13 cellular contexts compared by ENCODE assay signal in the genomic region with DNA sequence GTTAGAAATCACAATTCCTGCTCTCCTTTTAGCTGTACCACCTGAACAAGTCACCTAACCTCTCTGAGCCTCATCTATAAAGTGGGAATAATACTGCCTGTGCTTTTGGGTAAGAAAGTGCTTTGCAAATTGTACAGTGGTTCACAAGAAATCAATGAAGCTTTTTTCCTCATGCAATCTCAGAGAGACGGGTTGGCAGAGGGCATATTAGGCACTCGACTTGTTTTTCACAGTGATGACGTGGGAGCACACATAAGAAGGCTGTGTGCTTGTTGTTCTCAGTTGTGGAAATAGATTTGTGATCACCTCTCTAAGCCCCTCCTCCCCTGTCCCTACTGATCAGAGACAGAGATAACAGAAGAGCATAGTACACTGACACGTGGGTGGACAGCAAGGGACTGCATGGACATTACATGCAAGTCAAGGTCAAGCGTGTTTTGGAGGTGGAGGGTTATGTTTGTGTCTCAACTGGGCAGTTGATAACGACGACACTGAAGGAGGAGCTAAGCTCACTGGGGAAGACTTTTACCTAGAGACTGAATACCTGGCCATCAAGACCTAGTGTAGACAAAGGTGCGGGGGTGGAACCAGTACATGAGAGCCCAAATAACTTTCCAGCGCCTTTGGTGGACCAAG. TPM values are rescaled to one million over a fixed set of nuclear protein-coding genes. Genes with fewer than 3 reads are reported as not detected.
A peak's percentile ranks its signal among the peaks of the same experiment; 100 is the strongest.
DNase-seq lines count a peak whose midpoint lies in the region; FAIRE-seq and TF ChIP-seq lines count a peak whose summit lies in the region.
"Had no signal": no experiment of that assay in that cellular context is flagged by ENCODE, and none has a peak within 500 bp of the region (broad histone marks: within the 10 kb centered on the region; RNA-seq: fewer than 3 reads in every experiment).

No MANE protein-coding gene starts in this region.

- TF ChIP-seq EP300 in H1 (IDR thresholded peaks at IDR 0.05; ENCODE audit: borderline replicate concordance in 1 of 2, low read depth in 2 of 2, low read length in 2 of 2), result no peak

- H3K79me1 ChIP-seq in H1 (ENCODE audit: low read depth, low read length), result peaks cover 5% of the 10 kb centered on the region; the same call in 1 of the 2 replicates

- no peak overlapping the region for H3K9ac ChIP-seq in H1 (replicated peaks in 1 of 4; ENCODE audit: extremely low read depth in 1 of 4, low read depth in 3 of 4, low read length in 3 of 4)

- H2BK20ac ChIP-seq in H1 (ENCODE audit: low read length), result peak overlapping the region; percentile 16

- CTCF ChIA-PET in H1 (lab: Charles Lee; ENCODE audit: partially characterized antibody), result interaction anchor here (1.0 to 5.7 kb wide), 5 partner anchors 18 to 28 kb away, joined by 3 to 25 read pairs (median 6); no protein-coding TSS in a partner anchor

- peak overlapping the region; percentile 76 for H3K18ac ChIP-seq in H1 (ENCODE audit: extremely low read depth, low read length)

- peak overlapping the region; percentile 81 to 84; a peak in 2 of 4 replicates for H3K4me2 ChIP-seq in H1 (ENCODE audit: insufficient read depth in 1 of 2, low read depth in 2 of 2, low read length in 2 of 2)

- H3K36me3 ChIP-seq in H1 (ENCODE audit: control insufficient read depth in 2 of 4, insufficient read depth in 4 of 4, low read length in 3 of 4) (peaks cover 0 to 19% (median 2%) of the 10 kb centered on the region in 4 experiments; a peak in 2 of 8 replicates), H7 (replicated peaks; ENCODE audit: control insufficient read depth, insufficient read depth, low read length) (peaks cover 10% of the 10 kb centered on the region)
- H3K36me3 ChIP-seq: heart right ventricle, left lung, upper lobe of left lung had no signal

- no peak overlapping the region for H4K8ac ChIP-seq in H1 (ENCODE audit: extremely low read depth, insufficient read depth, low read length)

- no peaks in the 10 kb centered on the region for H3K9me3 ChIP-seq in H1 (ENCODE audit: insufficient read depth in 2 of 2, low read depth in 1 of 2, low read length in 1 of 2)
- H3K9me3 ChIP-seq: heart right ventricle, left lung, upper lobe of left lung had no signal

- H3K27ac ChIP-seq in H1 (ENCODE audit: low read depth, low read length), result no peak overlapping the region
- H3K27ac ChIP-seq: heart right ventricle, left lung, upper lobe of left lung had no signal

- H3K23ac ChIP-seq in H1 (ENCODE audit: insufficient read length), result no peak overlapping the region

- 0 out of 2 replicates have a peak overlapping the region, but pooled peaks have one; percentile 97 for H2BK15ac ChIP-seq in H1 (ENCODE audit: low read length)

- TF ChIP-seq CTCF in NB4 (IDR thresholded peaks at IDR 0.05; ENCODE audit: low read depth, low read length), result no peak
- TF ChIP-seq CTCF in H1 (IDR thresholded peaks at IDR 0.05; ENCODE audit: control extremely low read depth in 1 of 3, insufficient read depth in 1 of 3, low read depth in 1 of 3, low read length in 3 of 3), result no peak
- TF ChIP-seq CTCF in progenitor cell of endocrine pancreas (IDR thresholded peaks at IDR 0.05; ENCODE audit: unreplicated experiment), result no peak

- no peak overlapping the region for H3K4ac ChIP-seq in H1 (replicated peaks; ENCODE audit: insufficient read length, low read depth, low read length)

- no peaks in the 10 kb centered on the region for H3K9me3 Mint-ChIP-seq in T-helper 1 cell treated with Interleukin-12 subunit alpha and Interleukin-12 subunit beta and Interleukin-4 antibody, amounts not matched to agents 30 μg/mL and 1 μg/mL, for 36 hours
- no peaks in the 10 kb centered on the region for H3K9me3 Mint-ChIP-seq in progenitor cell of endocrine pancreas (ENCODE audit: low read depth)

- H3K27me3 Mint-ChIP-seq in T-helper 1 cell treated with Interleukin-12 subunit alpha and Interleukin-12 subunit beta and Interleukin-4 antibody, amounts not matched to agents 30 μg/mL and 1 μg/mL, for 36 hours (ENCODE audit: low read depth), result peaks cover 27% of the 10 kb centered on the region
- peaks cover 3% of the 10 kb centered on the region for H3K27me3 Mint-ChIP-seq in progenitor cell of endocrine pancreas

- H2AK5ac ChIP-seq in H1 (ENCODE audit: low read depth, low read length), result peak overlapping the region; percentile 98; the same call in 1 of the 2 replicates

- no peak overlapping the region for H2BK120ac ChIP-seq in H1 (replicated peaks; ENCODE audit: low read depth, low read length)

- H3K23me2 ChIP-seq in H1 (ENCODE audit: low read depth, low read length), result peaks cover 13% of the 10 kb centered on the region; the same call in 1 of the 2 replicates

- H3K4me3 Mint-ChIP-seq in T-helper 1 cell treated with Interleukin-12 subunit alpha and Interleukin-12 subunit beta and Interleukin-4 antibody, amounts not matched to agents 30 μg/mL and 1 μg/mL, for 36 hours, result peak overlapping the region; percentile 43
- H3K4me3 Mint-ChIP-seq in progenitor cell of endocrine pancreas (ENCODE audit: low read depth), result peak overlapping the region; percentile 97

- no peak for TF ChIP-seq POLR2A in NB4 (IDR thresholded peaks at IDR 0.05; ENCODE audit: extremely low read depth, insufficient read length)
- TF ChIP-seq POLR2A in H1 (IDR thresholded peaks at IDR 0.05; ENCODE audit: control extremely low read depth in 1 of 2, low read depth in 2 of 2, low read length in 2 of 2), result no peak

- FAIRE-seq in H1 (lab: Jason Lieb, UNC), result no peak

- 79% methylated on average over 9 of the region's 9 CpGs; no CpG with 5 or more reads in 1 of the 2 experiments for WGBS in H1 (ENCODE audit: extremely low coverage in 1 of 2, insufficient coverage in 1 of 2, insufficient read length in 1 of 2, insufficient replicate concordance in 2 of 2, low coverage in 1 of 2, low lambda C conversion rate in 2 of 2, missing lambda C conversion rate in 1 of 2), 2 experiments

- H3K4me3 ChIP-seq in NB4 (ENCODE audit: low read depth, low read length) (no peak overlapping the region), H1 (ENCODE audit: extremely low read depth in 1 of 4, insufficient read depth in 2 of 4, low read depth in 3 of 4, low read length in 4 of 4) (peak overlapping the region in 1 of 4 experiments; percentile 95; a peak in 1 of 8 replicates), H7 (ENCODE audit: insufficient read depth, low read depth, low read length) (no peak overlapping the region)

- DNase-seq in T-helper 1 cell, result no peak
- DNase-seq in NB4 (ENCODE audit: low read depth), result peak; percentile 33
- DNase-seq in H1 (ENCODE audit: low read depth in 1 of 2, low spot score in 2 of 2), result no peak
- no peak for DNase-seq in progenitor cell of endocrine pancreas (ENCODE audit: low spot score, unreplicated experiment)
- no peak for DNase-seq in H7
- no peak for DNase-seq in RPMI8226
- no peak for DNase-seq in hypothalamus (lab: John Stamatoyannopoulos, UW)
- DNase-seq: heart right ventricle, left lung, NCI-H1105 treated with DMSO at 0.1 percent for 48 hours, NCI-H774, upper lobe of left lung had no signal

- H3K14ac ChIP-seq in H1 (ENCODE audit: insufficient read length), result no peak overlapping the region

- H3K4me1 Mint-ChIP-seq in T-helper 1 cell treated with Interleukin-12 subunit alpha and Interleukin-12 subunit beta and Interleukin-4 antibody, amounts not matched to agents 30 μg/mL and 1 μg/mL, for 36 hours (ENCODE audit: low read depth), result peaks cover 18% of the 10 kb centered on the region
- H3K4me1 Mint-ChIP-seq in progenitor cell of endocrine pancreas (ENCODE audit: low read depth), result peaks cover 42% of the 10 kb centered on the region

- no peak overlapping the region for H4K5ac ChIP-seq in H1 (ENCODE audit: insufficient read length, low read depth, low read length)

- H3K79me2 ChIP-seq in H1 (ENCODE audit: control insufficient read depth in 1 of 2, insufficient read depth in 2 of 2, low read length in 2 of 2), result peaks cover 0 to 31% of the 10 kb centered on the region in 2 experiments

- peak overlapping the region; percentile 100 for H2BK12ac ChIP-seq in H1 (ENCODE audit: low read depth, low read length)

- no peak overlapping the region for H3K56ac ChIP-seq in H1 (replicated peaks; ENCODE audit: insufficient read length, low read depth, low read length)

- H4K20me1 ChIP-seq in H1 (replicated peaks in 1 of 2; ENCODE audit: control insufficient read depth in 1 of 2, insufficient read depth in 2 of 2, low read length in 2 of 2), result peaks cover 7% of the 10 kb centered on the region in 2 experiments

- H3K27me3 ChIP-seq in H1 (replicated peaks in 1 of 4; ENCODE audit: control insufficient read depth in 3 of 4, extremely low read depth in 1 of 4, insufficient read depth in 3 of 4, low read length in 3 of 4) (no peaks in the 10 kb centered on the region), H7 (ENCODE audit: control insufficient read depth, insufficient read depth, low read length) (no peaks in the 10 kb centered on the region)
- H3K27me3 ChIP-seq: upper lobe of left lung had no signal

- no peak overlapping the region for H3K27ac Mint-ChIP-seq in T-helper 1 cell treated with Interleukin-12 subunit alpha and Interleukin-12 subunit beta and Interleukin-4 antibody, amounts not matched to agents 30 μg/mL and 1 μg/mL, for 36 hours
- H3K27ac Mint-ChIP-seq in progenitor cell of endocrine pancreas, result peak overlapping the region; percentile 98

- peak overlapping the region; percentile 86; the same call in 1 of the 2 replicates for H2AFZ ChIP-seq in H1 (ENCODE audit: low read length)

- H3K4me1 ChIP-seq in H1 (replicated peaks in 1 of 4; ENCODE audit: control insufficient read depth in 3 of 4, insufficient read depth in 4 of 4, low read length in 3 of 4), result peaks cover 8 to 31% (median 18%) of the 10 kb centered on the region in 4 experiments

- peak overlapping the region; percentile 99 for H2BK5ac ChIP-seq in H1 (ENCODE audit: low read depth, low read length)

- no peaks in the 10 kb centered on the region for H3K36me3 Mint-ChIP-seq in T-helper 1 cell treated with Interleukin-12 subunit alpha and Interleukin-12 subunit beta and Interleukin-4 antibody, amounts not matched to agents 30 μg/mL and 1 μg/mL, for 36 hours (ENCODE audit: low read depth)
- peaks cover 6% of the 10 kb centered on the region for H3K36me3 Mint-ChIP-seq in progenitor cell of endocrine pancreas (ENCODE audit: insufficient read depth)

- POLR2A ChIA-PET in H1 (lab: Charles Lee; ENCODE audit: partially characterized antibody), result interaction anchor here (0.7 to 13.8 kb wide), 11 partner anchors 9 to 266 kb away, joined by 3 to 580 read pairs (median 6); a partner anchor contains a TSS

- TF ChIP-seq RAD21 in H1 (IDR thresholded peaks at IDR 0.05 in 1 of 2, conservative IDR thresholded peaks at IDR 0.05 in 1 of 2; ENCODE audit: low read depth in 2 of 2, low read length in 2 of 2), result no peak

- no peak overlapping the region for H4K91ac ChIP-seq in H1 (replicated peaks; ENCODE audit: insufficient read length, low read length)

RNA-seq across cellular contexts. Expression of a gene that starts 1.7 kb away (rescaled TPM):
- total RNA-seq in H1 (2021; fragmentation: NEBNext Ultra II Directional; extraction: Animal tissue kit (Norgen Biotek cat#: 25700)), result 86.3 and 94.1 TPM in 2 replicates
- 71.6 and 121 TPM in 2 replicates for polyA plus RNA-seq in H1 (2011; rRNA removed)
- 111 TPM for polyA plus RNA-seq in H1 (2011; cell fraction: cytosol; rRNA removed)
- polyA plus RNA-seq in H1 (2011; cell fraction: nucleus; rRNA removed), result 145 TPM
- 48.6 to 86.0 TPM (median 71.2 TPM) in 4 replicates for polyA plus RNA-seq in H1 (2012, experiment 1 of 2)
- polyA plus RNA-seq in H1 (2012, experiment 2 of 2), result 46.6 TPM
- polyA plus RNA-seq in H1 (2013, experiment 1 of 2), result 29.5 TPM
- polyA plus RNA-seq in H1 (2013, experiment 2 of 2), result 28.1 TPM
- polyA minus RNA-seq in H1 (2011; rRNA and poly(A)+ RNA removed), result 70.2 and 103 TPM in 2 replicates
- polyA minus RNA-seq in H1 (2011; cell fraction: cytosol; rRNA and poly(A)+ RNA removed), result 58.3 TPM
- polyA minus RNA-seq in H1 (2011; cell fraction: nucleus; rRNA and poly(A)+ RNA removed), result 37.7 TPM
- total RNA-seq in progenitor cell of endocrine pancreas, result 93.1 and 99.5 TPM in 2 replicates
- total RNA-seq in H7 (2014; rRNA removed; shearing (Covaris generic)), result 56.8 and 63.2 TPM in 2 replicates

RNA-seq across cellular contexts. Expression of a gene that starts 51.4 kb away (rescaled TPM):
- 20.6 and 21.8 TPM in 2 replicates for total RNA-seq in H1 (2021; fragmentation: NEBNext Ultra II Directional; extraction: Animal tissue kit (Norgen Biotek cat#: 25700))
- polyA plus RNA-seq in H1 (2011; rRNA removed), result 3.4 and 4.8 TPM in 2 replicates
- 9.5 TPM for polyA plus RNA-seq in H1 (2011; cell fraction: cytosol; rRNA removed)
- 2.4 TPM for polyA plus RNA-seq in H1 (2011; cell fraction: nucleus; rRNA removed)
- 8.4 to 16.0 TPM (median 9.2 TPM) in 4 replicates for polyA plus RNA-seq in H1 (2012, experiment 1 of 2)
- 2.7 TPM for polyA plus RNA-seq in H1 (2012, experiment 2 of 2)
- 13.2 TPM for polyA plus RNA-seq in H1 (2013, experiment 1 of 2)
- 14.2 TPM for polyA plus RNA-seq in H1 (2013, experiment 2 of 2)
- polyA minus RNA-seq in H1 (2011; rRNA and poly(A)+ RNA removed), result 4.4 and 5.6 TPM in 2 replicates
- 4.7 TPM for polyA minus RNA-seq in H1 (2011; cell fraction: cytosol; rRNA and poly(A)+ RNA removed)
- polyA minus RNA-seq in H1 (2011; cell fraction: nucleus; rRNA and poly(A)+ RNA removed), result 7.8 TPM
- total RNA-seq in progenitor cell of endocrine pancreas, result 17.2 and 17.8 TPM in 2 replicates
- total RNA-seq in H7 (2014; rRNA removed; shearing (Covaris generic)), result 18.8 and 22.5 TPM in 2 replicates
